In the genomic region with DNA sequence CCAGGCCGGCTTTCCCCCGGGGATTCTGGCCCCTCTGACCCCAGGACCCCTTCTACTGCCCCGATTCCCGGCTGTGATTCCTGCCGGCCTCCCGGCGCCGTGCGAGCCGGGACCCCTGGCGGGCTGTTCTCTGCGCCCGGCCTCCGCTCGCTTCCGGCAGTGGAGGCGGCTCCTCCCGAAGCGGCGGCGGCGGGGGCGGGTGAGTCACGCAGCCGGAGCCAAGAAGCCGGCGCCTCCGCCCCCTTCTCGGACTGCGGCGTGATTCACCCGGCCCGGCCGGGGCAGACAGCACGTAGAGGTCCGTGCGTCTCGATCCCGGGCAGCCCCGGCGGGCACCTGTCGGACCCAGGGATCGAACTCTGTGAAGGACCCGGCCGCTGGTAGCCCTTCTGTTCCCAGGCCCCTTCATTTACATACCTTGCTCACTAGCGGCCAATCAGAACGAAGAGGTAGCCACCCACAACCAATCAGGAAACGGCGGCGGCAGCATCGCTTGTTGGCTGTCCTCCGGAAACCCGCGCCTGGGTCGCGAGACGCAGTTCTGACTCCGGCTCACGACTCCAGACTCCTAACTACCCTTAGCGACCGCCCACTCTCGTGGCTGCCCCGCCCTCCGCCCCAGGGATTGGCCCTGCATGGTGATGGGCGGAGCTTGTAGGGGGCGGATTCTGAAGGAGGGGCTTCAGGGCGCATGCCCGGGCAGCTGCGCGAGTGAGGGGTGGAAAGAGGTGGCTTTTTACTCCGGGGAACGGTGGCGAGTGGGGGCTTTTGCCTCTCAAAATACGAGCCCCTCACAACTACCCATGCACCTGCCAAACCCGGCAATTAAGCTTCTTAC, we compare ENCODE assay signal across 8 cellular contexts. TPM values are rescaled to one million over a fixed set of nuclear protein-coding genes. Genes with fewer than 3 reads are reported as not detected.
DNase-seq lines count a peak whose midpoint lies in the region; ATAC-seq and TF ChIP-seq lines count a peak whose summit lies in the region.

A gene with protein sequence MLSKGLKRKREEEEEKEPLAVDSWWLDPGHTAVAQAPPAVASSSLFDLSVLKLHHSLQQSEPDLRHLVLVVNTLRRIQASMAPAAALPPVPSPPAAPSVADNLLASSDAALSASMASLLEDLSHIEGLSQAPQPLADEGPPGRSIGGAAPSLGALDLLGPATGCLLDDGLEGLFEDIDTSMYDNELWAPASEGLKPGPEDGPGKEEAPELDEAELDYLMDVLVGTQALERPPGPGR (minus strand): TSS at position 543 of the 838 bp plus-strand sequence. CDS start 2,446 bp downstream, outside the sequence.

- BruUV-seq in Panc1 (replicated peaks; lab: Mats Ljungman, UMichigan): TSS peak; percentile 89

- H3K9me3 ChIP-seq in Panc1 (ENCODE audit: control insufficient read depth, insufficient read depth, low read depth, low read length): no peaks in the 10 kb centered on the region
- H3K9me3 ChIP-seq in esophagus (ENCODE audit: control insufficient read depth in 2 of 2, insufficient read depth in 1 of 2, low read depth in 1 of 2, low read length in 1 of 2): no peaks in the 10 kb centered on the region
- no peaks in the 10 kb centered on the region for H3K9me3 ChIP-seq in muscle layer of duodenum (ENCODE audit: control insufficient read depth in 1 of 2, low read length in 2 of 2)

- H3K27ac ChIP-seq in KMS-11 (peak within 1 kb of the TSS; percentile 85), Panc1 (ENCODE audit: low read length) (peak within 1 kb of the TSS; percentile 94), esophagus (ENCODE audit: low read depth in 2 of 2, low read length in 1 of 2) (peak within 1 kb of the TSS; percentile 99 to 100), muscle layer of duodenum (ENCODE audit: low read length) (peak within 1 kb of the TSS; percentile 99)

- 0 out of 2 replicates have a peak, but pooled peaks cover 5% of the 10 kb centered on the region for H3K79me2 ChIP-seq in KMS-11 (ENCODE audit: insufficient read depth, low read depth)

- TF ChIP-seq CTCF in KMS-11 (conservative IDR thresholded peaks at IDR 0.05; ENCODE audit: low read depth, low read length) (peak; percentile 81), Panc1 (IDR thresholded peaks at IDR 0.05) (peak; percentile 92)

- CTCF ChIA-PET in Panc1 (lab: Charles Lee): interaction anchor here (0.5 to 0.6 kb wide), 3 partner anchors 9 to 120 kb away, joined by 3 to 7 read pairs (median 4); no protein-coding TSS in a partner anchor

- ATAC-seq in GM21723 (IDR thresholded peaks at IDR 0.05; ENCODE audit: unreplicated experiment): peak; percentile 70
- peak; percentile 85 for ATAC-seq in Panc1

- H3K27me3 ChIP-seq in KMS-11 (ENCODE audit: insufficient read depth, low read depth) (no peaks in the 10 kb centered on the region), Panc1 (ENCODE audit: control insufficient read depth, insufficient read depth, low read length) (no peaks in the 10 kb centered on the region), esophagus (ENCODE audit: control insufficient read depth in 1 of 2, insufficient read depth in 2 of 2, low read length in 2 of 2) (no peaks in the 10 kb centered on the region), muscle layer of duodenum (ENCODE audit: low read depth, low read length) (no peaks in the 10 kb centered on the region)

- intact Hi-C loops in Panc1 (cut with micrococcal nuclease; ENCODE audit: unreplicated experiment): no loop called here

- no peaks in the 10 kb centered on the region for H3K36me3 ChIP-seq in KMS-11 (ENCODE audit: insufficient read depth)
- H3K36me3 ChIP-seq in Panc1 (ENCODE audit: control insufficient read depth, insufficient read depth, low read length): peaks cover 4% of the 10 kb centered on the region; the same call in 1 of the 2 replicates
- peaks cover 0 to 11% of the 10 kb centered on the region in 2 donors for H3K36me3 ChIP-seq in esophagus (ENCODE audit: control insufficient read depth in 2 of 2, insufficient read depth in 2 of 2, low read length in 1 of 2)
- peaks cover 9 to 13% of the 10 kb centered on the region in 2 donors for H3K36me3 ChIP-seq in muscle layer of duodenum (ENCODE audit: control insufficient read depth in 1 of 2, insufficient read depth in 2 of 2, low read length in 2 of 2)

- WGBS in esophagus, 2 donors: 0% methylated on average over 73 to 75 of the region's 75 CpGs

- POLR2A ChIA-PET in Panc1 (lab: Charles Lee): interaction anchor here (0.7 to 0.8 kb wide), 2 partner anchors 13 to 1807 kb away, joined by 4 read pairs; no protein-coding TSS in a partner anchor

- no peaks in the 10 kb centered on the region for H4K20me1 ChIP-seq in KMS-11 (ENCODE audit: insufficient read depth)

- in situ Hi-C loops in Panc1 (cut with HindIII; ENCODE audit: low pct_unique_long_range_greater_than_20kb, low sequenced_read_pairs): no loop called here

- H3K4me2 ChIP-seq in KMS-11: peak within 1 kb of the TSS; percentile 96

- DNase-seq in DMS79 treated with DMSO at 0.1 percent for 48 hours (lab: John Stamatoyannopoulos, UW) (peak; percentile 99), Panc1 (ENCODE audit: low read depth, low spot score) (peak; percentile 87)
- peak; percentile 100 for DNase-seq in activated T-cell treated with anti-CD3 and anti-CD28 coated beads, Interleukin-2, amount 50 U/mL, for 48 hours
- DNase-seq in stimulated activated CD8-positive, alpha-beta memory T cell treated with anti-CD3 and anti-CD28 coated beads, Interleukin-7, amount 100 ng/mL, for 4 hours (ENCODE audit: low read depth in 2 of 2): peak; percentile 100

- H3K4me1 ChIP-seq in KMS-11 (ENCODE audit: low read depth, poor library complexity, severe bottlenecking): peaks cover 24% of the 10 kb centered on the region
- peaks cover 24% of the 10 kb centered on the region for H3K4me1 ChIP-seq in Panc1 (ENCODE audit: control insufficient read depth, insufficient read depth, low read length)
- peaks cover 3 to 11% of the 10 kb centered on the region in 2 donors for H3K4me1 ChIP-seq in esophagus (ENCODE audit: control insufficient read depth in 2 of 2, insufficient read depth in 2 of 2, low read length in 1 of 2)
- peaks cover 8 to 23% of the 10 kb centered on the region in 2 donors for H3K4me1 ChIP-seq in muscle layer of duodenum (ENCODE audit: control insufficient read depth in 1 of 2, insufficient read depth in 2 of 2, low read length in 2 of 2)

- H2AFZ ChIP-seq in KMS-11 (ENCODE audit: low read depth): peak within 1 kb of the TSS; percentile 76

- H3K4me3 ChIP-seq in KMS-11 (IDR thresholded peaks at IDR 0.05; ENCODE audit: insufficient read depth, low read depth, low read length): no peak within 1 kb of the TSS
- H3K4me3 ChIP-seq in Panc1 (ENCODE audit: low read depth in 2 of 2, low read length in 2 of 2): peak within 1 kb of the TSS; percentile 85 to 93
- peak within 1 kb of the TSS; percentile 80 to 88 for H3K4me3 ChIP-seq in esophagus (ENCODE audit: low read depth in 1 of 2, low read length in 2 of 2)
- H3K4me3 ChIP-seq in muscle layer of duodenum (ENCODE audit: low read depth in 1 of 2, low read length in 2 of 2): peak within 1 kb of the TSS; percentile 84 to 98

- H3K9ac ChIP-seq in KMS-11: peak within 1 kb of the TSS; percentile 86

RNA-seq across cellular contexts. Expression of the gene that starts here (rescaled TPM):
- total RNA-seq in Panc1 (2021; ENCODE audit: unreplicated experiment): 13.4 TPM
- 13.7 TPM for polyA plus RNA-seq in Panc1 (2012; ENCODE audit: insufficient read length)
- 10 to 100 TPM; 20.7 to 21.5 TPM for polyA plus RNA-seq in esophagus
